ENCODE assay signal across 8 cellular contexts in genomic region chr1:217696140-217696539, GRCh38.
DNase-seq lines count a peak whose midpoint lies in the region; ATAC-seq and TF ChIP-seq lines count a peak whose summit lies in the region.
"Not testable (repeated sequence)": the region's sequence is repeated elsewhere in the genome, so short reads cannot be mapped to it uniquely, and the experiment has no call there.

No MANE protein-coding gene starts in this region.

- not testable (repeated sequence) for H3K4me1 Mint-ChIP-seq in memory B cell

- H3K9me3 Mint-ChIP-seq in memory B cell = not testable (repeated sequence)

- H3K36me3 Mint-ChIP-seq in memory B cell = not testable (repeated sequence)

- TF ChIP-seq CTCF in fibroblast of villous mesenchyme (IDR thresholded peaks at IDR 0.05; ENCODE audit: insufficient read depth, low read depth, low read length) = not testable (repeated sequence)

- H3K4me3 Mint-ChIP-seq in memory B cell = peak overlapping the region; percentile 24

- H3K27ac ChIP-seq in HUES6 (ENCODE audit: low read depth, low read length) = not testable (repeated sequence)

- peak overlapping the region; percentile 61 for H3K9ac ChIP-seq in ES-I3 (ENCODE audit: low read depth, low read length)
- peak overlapping the region; percentile 52 for H3K9ac ChIP-seq in HUES6 (ENCODE audit: low read length)

- peak; percentile 55 for DNase-seq in NCI-H146 (lab: John Stamatoyannopoulos, UW)
- DNase-seq in NCI-H2171 treated with DMSO at 0.1 percent for 48 hours (lab: John Stamatoyannopoulos, UW) = peak; percentile 51
- DNase-seq in NCI-H774 (lab: John Stamatoyannopoulos, UW) = peak; percentile 12
- peak; percentile 26 for DNase-seq in SHP77 treated with DMSO at 0.1 percent for 48 hours (lab: John Stamatoyannopoulos, UW)
- DNase-seq in fibroblast of villous mesenchyme (ENCODE audit: low read depth); memory B cell (ENCODE audit: low spot score in 2 of 2): not testable (repeated sequence)

- H3K27ac Mint-ChIP-seq in memory B cell = not testable (repeated sequence)

- H3K27me3 ChIP-seq in HUES6 (ENCODE audit: control insufficient read depth, insufficient read depth, low read length) = not testable (repeated sequence)

- not testable (repeated sequence) for H3K27me3 Mint-ChIP-seq in memory B cell

- H3K4me1 ChIP-seq in ES-I3 (ENCODE audit: insufficient read depth, low read length); HUES6 (ENCODE audit: control insufficient read depth, insufficient read depth, low read length): not testable (repeated sequence)

- peak overlapping the region; percentile 46 for H3K4me3 ChIP-seq in HUES6 (ENCODE audit: low read depth, low read length)
- peak overlapping the region; percentile 23 for H3K4me3 ChIP-seq in fibroblast of villous mesenchyme (ENCODE audit: low read depth, low read length)

- ATAC-seq in memory B cell (ENCODE audit: low read depth) = not testable (repeated sequence)

- not testable (repeated sequence) for H3K9me3 ChIP-seq in ES-I3 (ENCODE audit: control insufficient read depth, insufficient read depth, low read length); HUES6 (ENCODE audit: control insufficient read depth, insufficient read depth, low read depth, low read length)

- not testable (repeated sequence) for H3K36me3 ChIP-seq in ES-I3 (ENCODE audit: insufficient read depth, low read length); HUES6 (ENCODE audit: control insufficient read depth, insufficient read depth, low read length)
